In the genomic region with DNA sequence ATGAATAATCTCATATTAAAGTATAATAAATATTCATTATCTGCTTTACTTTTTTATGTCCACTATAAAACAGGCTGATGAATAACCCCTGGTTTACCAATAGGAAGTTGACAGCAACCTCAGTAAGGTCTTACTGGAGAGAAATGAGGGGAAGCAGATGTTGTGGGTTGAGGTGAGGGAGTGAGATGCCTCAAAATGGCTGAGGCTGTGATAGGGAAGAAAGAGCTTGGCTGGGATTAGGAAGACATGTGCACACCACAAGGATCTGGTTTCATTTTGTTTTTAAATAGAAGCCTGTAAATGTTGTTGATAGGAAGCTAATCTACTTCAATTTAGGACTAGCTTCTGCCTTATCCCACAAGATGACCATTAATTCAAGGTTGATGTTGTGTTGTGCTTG, we compare ENCODE assay signal across 25 cellular contexts. TPM values are rescaled to one million over a fixed set of nuclear protein-coding genes. Genes with fewer than 3 reads are reported as not detected.
DNase-seq lines count a peak whose midpoint lies in the region; ATAC-seq and TF ChIP-seq lines count a peak whose summit lies in the region.
"Had no signal": no experiment of that assay in that cellular context is flagged by ENCODE, and none has a peak within 500 bp of the region (broad histone marks: within the 10 kb centered on the region; RNA-seq: fewer than 3 reads in every experiment).

No MANE protein-coding gene starts in this region.

- no peak for ATAC-seq in upper lobe of left lung (ENCODE audit: low FRiP score in 2 of 2)
- ATAC-seq in HG02642 (IDR thresholded peaks at IDR 0.05; ENCODE audit: poor library complexity, unreplicated experiment), result no peak
- ATAC-seq: activated CD4-positive, CD25-positive, alpha-beta regulatory T cell treated with anti-CD3 and anti-CD28 coated beads, Interleukin-2, amount 50 U/mL, for 24 hours; activated CD8-positive, alpha-beta T cell treated with anti-CD3 and anti-CD28 coated beads for 36 hours; activated T-cell treated with anti-CD3 and anti-CD28 coated beads, Interleukin-2, amount 50 U/mL, for 4 hours had no signal

- no peaks in the 10 kb centered on the region for H3K9me3 ChIP-seq in upper lobe of left lung
- H3K9me3 ChIP-seq in esophagus muscularis mucosa, result peaks cover 0 to 7% (median 0%) of the 10 kb centered on the region in 4 donors
- H3K9me3 ChIP-seq: Caco-2, Peyer's patch, tibial nerve had no signal

- H3K27me3 Mint-ChIP-seq in IgD-negative memory B cell, result no peaks in the 10 kb centered on the region
- H3K27me3 Mint-ChIP-seq: activated CD8-positive, alpha-beta T cell treated with anti-CD3 and anti-CD28 coated beads for 36 hours; stimulated activated naive CD8-positive, alpha-beta T cell treated with anti-CD3 and anti-CD28 coated beads, Interleukin-15, Interleukin-2, amounts not matched to agents 100 ng/mL and 50 ng/mL, for 24 hours had no signal

- intact Hi-C loops in esophagus muscularis mucosa (cut with DNase I), result no loop called here

- H3K27ac Mint-ChIP-seq in IgD-negative memory B cell, result peak overlapping the region in 2 of 3 donors; percentile 67 to 86
- H3K27ac Mint-ChIP-seq: activated CD8-positive, alpha-beta T cell treated with anti-CD3 and anti-CD28 coated beads for 36 hours; activated naive CD4-positive, alpha-beta T cell treated with anti-CD3 and anti-CD28 coated beads, Interleukin-2, amount 10 ng/mL, durations not matched to agents 7 days and 5 days; stimulated activated naive CD8-positive, alpha-beta T cell treated with anti-CD3 and anti-CD28 coated beads, Interleukin-15, Interleukin-2, amounts not matched to agents 100 ng/mL and 50 ng/mL, for 24 hours; T-helper 2 cell treated with Interferon-gamma antibody and Interleukin-4, amounts not matched to agents 5 μg/mL and 100 μg/mL, for 36 hours had no signal

- no peaks in the 10 kb centered on the region for H3K36me3 ChIP-seq in upper lobe of left lung
- no peaks in the 10 kb centered on the region for H3K36me3 ChIP-seq in esophagus muscularis mucosa
- H3K36me3 ChIP-seq: Peyer's patch, tibial nerve had no signal

- TF ChIP-seq CTCF in upper lobe of left lung (IDR thresholded peaks at IDR 0.05) (no peak), esophagus muscularis mucosa (IDR thresholded peaks at IDR 0.05) (no peak)

- H3K4me3 ChIP-seq in upper lobe of left lung, result no peak overlapping the region
- no peak overlapping the region for H3K4me3 ChIP-seq in esophagus muscularis mucosa
- H3K4me3 ChIP-seq: hepatocyte, Peyer's patch, smooth muscle cell, tibial nerve had no signal

- peaks cover 0 to 5% (median 2%) of the 10 kb centered on the region in 3 donors for H3K9me3 Mint-ChIP-seq in IgD-negative memory B cell
- H3K9me3 Mint-ChIP-seq: activated T-cell treated with anti-CD3 and anti-CD28 coated beads, Interleukin-2, amount 50 U/mL, for 4 hours; stimulated activated naive CD8-positive, alpha-beta T cell treated with anti-CD3 and anti-CD28 coated beads, Interleukin-15, Interleukin-2, amounts not matched to agents 100 ng/mL and 50 ng/mL, for 24 hours; T-helper 2 cell treated with Interferon-gamma antibody and Interleukin-4, amounts not matched to agents 5 μg/mL and 100 μg/mL, for 36 hours had no signal

- H3K36me3 Mint-ChIP-seq in IgD-negative memory B cell, result peaks cover 2% of the 10 kb centered on the region

- DNase-seq in GDM1 (lab: John Stamatoyannopoulos, UW) (peak; percentile 79), NOMO-1 treated with DMSO at 0.1 percent for 48 hours (lab: John Stamatoyannopoulos, UW; ENCODE audit: unreplicated experiment) (peak; percentile 87), myocyte (ENCODE audit: low read depth) (peak; percentile 67), upper lobe of left lung (no peak), esophagus muscularis mucosa (ENCODE audit: extremely low spot score) (no peak)
- DNase-seq: activated CD8-positive, alpha-beta T cell treated with anti-CD3 and anti-CD28 coated beads for 36 hours; activated naive CD4-positive, alpha-beta T cell treated with anti-CD3 and anti-CD28 coated beads, Interleukin-2, amount 10 ng/mL, durations not matched to agents 7 days and 5 days; activated T-cell treated with anti-CD3 and anti-CD28 coated beads, Interleukin-2, amount 50 U/mL, for 4 hours; Caco-2; cerebellar nuclear complex; foreskin fibroblast; Karpas-422; NCI-H1436 treated with DMSO at 0.1 percent for 48 hours; NCI-H526 treated with DMSO at 0.1 percent for 48 hours; Peyer's patch; stimulated activated CD4-positive, alpha-beta T cell treated with anti-CD3 and anti-CD28 coated beads, Interleukin-4, amount 100 ng/mL, for 1 hour had no signal

- H3K27ac ChIP-seq in upper lobe of left lung (no peak overlapping the region), esophagus muscularis mucosa (replicated peaks in 1 of 4) (no peak overlapping the region)
- H3K27ac ChIP-seq: epithelial cell of prostate, hepatocyte, Peyer's patch, tibial nerve had no signal

- TF ChIP-seq POLR2A in upper lobe of left lung (IDR thresholded peaks at IDR 0.05) (no peak), esophagus muscularis mucosa (IDR thresholded peaks at IDR 0.05; ENCODE audit: low read depth) (no peak)

- H3K27me3 ChIP-seq in upper lobe of left lung (no peaks in the 10 kb centered on the region), esophagus muscularis mucosa (peaks cover 0 to 5% (median 0%) of the 10 kb centered on the region in 4 donors)
- H3K27me3 ChIP-seq: hepatocyte, Peyer's patch had no signal

- H3K4me1 ChIP-seq in upper lobe of left lung, result no peaks in the 10 kb centered on the region
- no peaks in the 10 kb centered on the region for H3K4me1 ChIP-seq in esophagus muscularis mucosa
- H3K4me1 ChIP-seq: Caco-2, Peyer's patch, tibial nerve had no signal

- no peak overlapping the region for H3K4me3 Mint-ChIP-seq in IgD-negative memory B cell
- H3K4me3 Mint-ChIP-seq: activated CD8-positive, alpha-beta T cell treated with anti-CD3 and anti-CD28 coated beads for 36 hours; activated naive CD4-positive, alpha-beta T cell treated with anti-CD3 and anti-CD28 coated beads, Interleukin-2, amount 10 ng/mL, durations not matched to agents 7 days and 5 days; activated T-cell treated with anti-CD3 and anti-CD28 coated beads, Interleukin-2, amount 50 U/mL, for 4 hours; stimulated activated naive CD8-positive, alpha-beta T cell treated with anti-CD3 and anti-CD28 coated beads, Interleukin-15, Interleukin-2, amounts not matched to agents 100 ng/mL and 50 ng/mL, for 24 hours; T-helper 2 cell treated with Interferon-gamma antibody and Interleukin-4, amounts not matched to agents 5 μg/mL and 100 μg/mL, for 36 hours had no signal

- TF ChIP-seq EP300 in upper lobe of left lung (IDR thresholded peaks at IDR 0.05) (no peak), esophagus muscularis mucosa (IDR thresholded peaks at IDR 0.05) (no peak)

- peaks cover 31 to 57% (median 35%) of the 10 kb centered on the region in 3 donors for H3K4me1 Mint-ChIP-seq in IgD-negative memory B cell

RNA-seq across cellular contexts. Expression of a gene that starts 14.4 kb away (rescaled TPM):
- 122 TPM for polyA plus RNA-seq in IgD-negative memory B cell
- total RNA-seq in myocyte (0.05 and 0.08 TPM in 2 replicates), upper lobe of left lung (100 to 1,000 TPM in 2 of 6 donors, 10 to 100 TPM in 4; 12.1 to 254 (median 45.5) TPM), esophagus muscularis mucosa (10 to 100 TPM; 11.4 to 24.5 (median 14.0) TPM)
- 0.04 TPM for polyA plus RNA-seq in myocyte (2012)
- total RNA-seq: smooth muscle cell had no signal
- polyA plus RNA-seq: hepatocyte, smooth muscle cell had no signal

Comparison
In these comparisons a context has a peak if more than half of its experiments do, and no peak if none do; other contexts are left out.
1. DNase-seq: peak in GDM1 (single experiment), NOMO-1 treated with DMSO at 0.1 percent for 48 hours (single experiment) and myocyte (single experiment); none in upper lobe of left lung (0 of 2) and esophagus muscularis mucosa (single experiment).
2. RNA of a gene that starts 14.4 kb away (total RNA-seq): 12.1 to 254 TPM in upper lobe of left lung and 11.4 to 24.5 TPM in esophagus muscularis mucosa; 0.05 to 0.08 TPM in myocyte; every median in the first group is over 10 times any median in the second.